Comparison of ENCODE assay signal across 12 cellular contexts in the genomic region with DNA sequence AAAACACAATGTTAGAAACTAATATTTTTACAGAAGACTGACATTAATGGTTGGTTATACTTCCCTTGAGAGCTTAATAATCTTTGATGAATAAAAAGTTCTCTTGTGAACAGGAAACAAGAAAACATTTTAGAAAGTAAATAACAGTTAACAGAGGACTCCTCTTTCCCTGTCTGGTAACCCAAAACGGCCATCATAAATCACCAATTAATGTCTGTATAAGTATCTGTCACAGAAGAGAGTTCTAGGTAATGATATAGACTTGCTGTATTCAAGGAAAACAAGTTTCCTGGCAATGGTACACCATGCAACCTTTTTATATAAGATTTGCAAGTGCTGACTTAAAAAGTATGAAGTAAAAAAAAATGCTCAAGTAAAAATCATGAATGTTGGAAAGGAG.
DNase-seq lines count a peak whose midpoint lies in the region; ATAC-seq and TF ChIP-seq lines count a peak whose summit lies in the region.
"Had no signal": no experiment of that assay in that cellular context is flagged by ENCODE, and none has a peak within 500 bp of the region (broad histone marks: within the 10 kb centered on the region; RNA-seq: fewer than 3 reads in every experiment).

No MANE protein-coding gene starts in this region.

- no peaks in the 10 kb centered on the region for H3K36me3 ChIP-seq in A673 (ENCODE audit: insufficient read depth, low read length, poor library complexity, severe bottlenecking)
- H3K36me3 ChIP-seq in HCT116 (ENCODE audit: control insufficient read depth in 1 of 2, insufficient read depth in 2 of 2, low read length in 2 of 2), result no peaks in the 10 kb centered on the region
- H3K36me3 ChIP-seq in OCI-LY7 (ENCODE audit: insufficient read depth, low read length), result no peaks in the 10 kb centered on the region

- H3K27ac ChIP-seq in A673 (ENCODE audit: low read depth, low read length, poor library complexity, severe bottlenecking), result no peak overlapping the region
- H3K27ac ChIP-seq in HCT116 (ENCODE audit: low read depth, low read length), result no peak overlapping the region
- no peak overlapping the region for H3K27ac ChIP-seq in OCI-LY7 (ENCODE audit: low read depth, low read length, poor library complexity, severe bottlenecking)
- H3K27ac ChIP-seq: A549, GM23248 had no signal

- H3K4me2 ChIP-seq in HCT116 (ENCODE audit: low read length) (no peak overlapping the region), OCI-LY7 (ENCODE audit: low read length) (peak overlapping the region; percentile 30; the same call in 1 of the 2 replicates)
- H3K4me2 ChIP-seq: A549 had no signal

- H3K9me3 ChIP-seq in A673 (ENCODE audit: low read depth, low read length, poor library complexity, severe bottlenecking) (no peaks in the 10 kb centered on the region), HCT116 (ENCODE audit: control insufficient read depth in 1 of 2, insufficient read depth in 1 of 2, low read depth in 1 of 2, low read length in 2 of 2) (no peaks in the 10 kb centered on the region), OCI-LY7 (ENCODE audit: low read length) (no peaks in the 10 kb centered on the region)
- H3K9me3 ChIP-seq: A549, Caco-2 had no signal

- BruUV-seq in A673 (replicated peaks; lab: Mats Ljungman, UMichigan) (no TSS peak), HCT116 (replicated peaks; lab: Mats Ljungman, UMichigan) (no TSS peak), OCI-LY7 (replicated peaks; lab: Mats Ljungman, UMichigan) (no TSS peak)

- no peaks in the 10 kb centered on the region for H4K20me1 ChIP-seq in HCT116 (ENCODE audit: insufficient read depth)
- no peaks in the 10 kb centered on the region for H4K20me1 ChIP-seq in OCI-LY7 (ENCODE audit: insufficient read depth, low read length)

- H3K27me3 ChIP-seq in A673 (replicated peaks; ENCODE audit: insufficient read depth, low read depth, low read length, poor library complexity), result no peaks in the 10 kb centered on the region
- no peaks in the 10 kb centered on the region for H3K27me3 ChIP-seq in HCT116 (ENCODE audit: insufficient read depth, low read length)

- RAD21 ChIA-PET in HCT116 (lab: Charles Lee; ENCODE audit: low non-redundant PET in 1 of 2, low total read pairs in 2 of 2, uncharacterized antibody in 2 of 2, unreplicated experiment in 2 of 2), result no interaction called here

- POLR2A ChIA-PET in A673 (lab: Charles Lee; ENCODE audit: low non-redundant PET) (no interaction called here), HCT116 (lab: Charles Lee) (no interaction called here), OCI-LY7 (lab: Charles Lee) (interaction anchor here (0.6 to 0.7 kb wide), 3 partner anchors 28 to 209 kb away, joined by 3 to 6 read pairs (median 3); no protein-coding TSS in a partner anchor)

- H3K4me1 ChIP-seq in A673 (ENCODE audit: insufficient read depth, low read length, poor library complexity, severe bottlenecking) (peaks cover 9% of the 10 kb centered on the region), HCT116 (ENCODE audit: control insufficient read depth in 1 of 2, insufficient read depth in 2 of 2, low read length in 2 of 2) (peaks cover 0 to 7% of the 10 kb centered on the region in 2 experiments; a peak in 2 of 4 replicates), OCI-LY7 (ENCODE audit: insufficient read depth, low read length, poor library complexity, severe bottlenecking) (peaks cover 22% of the 10 kb centered on the region)

- H3K9ac ChIP-seq in HCT116 (ENCODE audit: low read length), result no peak overlapping the region
- H3K9ac ChIP-seq: GM23248 had no signal

- TF ChIP-seq CTCF in A673 (conservative IDR thresholded peaks at IDR 0.05; ENCODE audit: low read depth, low read length) (no peak), HCT116 (IDR thresholded peaks at IDR 0.05 in 2 of 3, conservative IDR thresholded peaks at IDR 0.05 in 1 of 3; ENCODE audit: borderline replicate concordance in 1 of 3, insufficient read depth in 1 of 3, low read depth in 2 of 3, low read length in 2 of 3) (no peak), OCI-LY7 (conservative IDR thresholded peaks at IDR 0.05; ENCODE audit: low read length) (no peak)

- DNase-seq in A673 (ENCODE audit: low spot score), result peak; percentile 48
- no peak for DNase-seq in HCT116 (ENCODE audit: low read depth, low spot score)
- peak; percentile 7 for DNase-seq in NCI-H1417 treated with DMSO at 0.1 percent for 48 hours (lab: John Stamatoyannopoulos, UW)
- no peak for DNase-seq in OCI-LY7 (ENCODE audit: low spot score)
- DNase-seq in NCI-H187 (lab: John Stamatoyannopoulos, UW), result no peak
- DNase-seq in activated CD4-positive, CD25-positive, alpha-beta regulatory T cell (lab: John Stamatoyannopoulos, UW), result no peak
- DNase-seq: Caco-2; CD8-positive, alpha-beta T cell; GM23248 had no signal

- intact Hi-C loops in A673 (cut with micrococcal nuclease; ENCODE audit: unreplicated experiment) (no loop called here), HCT116 (cut with micrococcal nuclease) (no loop called here), OCI-LY7 (cut with micrococcal nuclease; ENCODE audit: unreplicated experiment) (no loop called here)

- H3K9me2 ChIP-seq in HCT116 (ENCODE audit: insufficient read depth), result no peaks in the 10 kb centered on the region
- no peaks in the 10 kb centered on the region for H3K9me2 ChIP-seq in OCI-LY7 (ENCODE audit: insufficient read depth, low read length)

- CTCF ChIA-PET in A673 (lab: Charles Lee), result no interaction called here
- CTCF ChIA-PET in HCT116 (lab: Charles Lee), result no interaction called here
- CTCF ChIA-PET in OCI-LY7 (lab: Charles Lee; ENCODE audit: unreplicated experiment), result no interaction called here

- no peak overlapping the region for H3K4me3 ChIP-seq in A673 (ENCODE audit: low read depth, low read length, poor library complexity, severe bottlenecking)
- H3K4me3 ChIP-seq in HCT116 (replicated peaks in 1 of 2; ENCODE audit: low read depth in 1 of 2, low read length in 2 of 2), result no peak overlapping the region
- H3K4me3 ChIP-seq in OCI-LY7 (ENCODE audit: low read depth, low read length, poor library complexity, severe bottlenecking), result no peak overlapping the region
- H3K4me3 ChIP-seq: A549, GM12878, GM23248 had no signal

- no peak for ATAC-seq in HCT116
- no peak for ATAC-seq in HG02885 (IDR thresholded peaks at IDR 0.05; ENCODE audit: poor library complexity, unreplicated experiment)
- ATAC-seq: A549; CD8-positive, alpha-beta T cell; GM12878 had no signal

- no peak for TF ChIP-seq POLR2A in HCT116 (IDR thresholded peaks at IDR 0.05; ENCODE audit: borderline replicate concordance, extremely low read depth, insufficient read depth, insufficient read length)

- H3K79me2 ChIP-seq in HCT116 (ENCODE audit: insufficient read depth, low read length) (no peaks in the 10 kb centered on the region), OCI-LY7 (ENCODE audit: insufficient read depth, low read depth, low read length) (no peaks in the 10 kb centered on the region)

- no peak for TF ChIP-seq RAD21 in HCT116 (IDR thresholded peaks at IDR 0.05; ENCODE audit: low read depth)

- H2AFZ ChIP-seq in HCT116 (ENCODE audit: low read depth, low read length, poor library complexity, severe bottlenecking) (peak overlapping the region; percentile 22), OCI-LY7 (ENCODE audit: low read length) (peak overlapping the region; percentile 78)
- H2AFZ ChIP-seq: GM23248 had no signal

TF ChIP-seq in HCT116, 20 proteins besides CTCF, POLR2A, EP300 and RAD21:
- TF ChIP-seq SRF (IDR thresholded peaks at IDR 0.05; ENCODE audit: low read depth) (no peak), EZH2 (IDR thresholded peaks at IDR 0.05) (no peak), REST (IDR thresholded peaks at IDR 0.05; ENCODE audit: low read depth) (no peak), CEBPB (IDR thresholded peaks at IDR 0.05; ENCODE audit: low read depth) (no peak), FOSL1 (IDR thresholded peaks at IDR 0.05; ENCODE audit: low read depth) (no peak)
- TF ChIP-seq, protein P1, sequence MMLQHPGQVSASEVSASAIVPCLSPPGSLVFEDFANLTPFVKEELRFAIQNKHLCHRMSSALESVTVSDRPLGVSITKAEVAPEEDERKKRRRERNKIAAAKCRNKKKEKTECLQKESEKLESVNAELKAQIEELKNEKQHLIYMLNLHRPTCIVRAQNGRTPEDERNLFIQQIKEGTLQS (IDR thresholded peaks at IDR 0.05), result no peak

Comparison
In these comparisons a context has a peak if more than half of its experiments do, and no peak if none do; other contexts are left out.
1. DNase-seq: peak in A673 (single experiment) and NCI-H1417 treated with DMSO at 0.1 percent for 48 hours (single experiment); none in HCT116 (single experiment), OCI-LY7 (single experiment), NCI-H187 (0 of 2) and activated CD4-positive, CD25-positive, alpha-beta regulatory T cell (0 of 4).